ENCODE assay signal across 16 cellular contexts in genomic region chr14:68475802-68476201, GRCh38.
DNase-seq lines count a peak whose midpoint lies in the region; ATAC-seq and TF ChIP-seq lines count a peak whose summit lies in the region.
"Had no signal": no experiment of that assay in that cellular context is flagged by ENCODE, and none has a peak within 500 bp of the region (broad histone marks: within the 10 kb centered on the region; RNA-seq: fewer than 3 reads in every experiment).

No MANE protein-coding gene starts in this region.

- no peaks in the 10 kb centered on the region for H3K27me3 ChIP-seq in BLaER1
- no peaks in the 10 kb centered on the region for H3K27me3 ChIP-seq in Peyer's patch
- H3K27me3 ChIP-seq in sigmoid colon: no peaks in the 10 kb centered on the region

- peak; percentile 57 for ATAC-seq in left lobe of liver
- no peak for ATAC-seq in effector memory CD8-positive, alpha-beta T cell (replicated peaks)
- ATAC-seq in HG02571 (IDR thresholded peaks at IDR 0.05; ENCODE audit: unreplicated experiment): no peak
- ATAC-seq in HG02970 (IDR thresholded peaks at IDR 0.05; ENCODE audit: low FRiP score, unreplicated experiment): no peak

- H3K9ac ChIP-seq in BLaER1: peak overlapping the region; percentile 81; the same call in 1 of the 2 replicates

- DNase-seq in Peyer's patch (no peak), left lobe of liver (ENCODE audit: low spot score) (no peak), sigmoid colon (no peak), GM19238 (ENCODE audit: insufficient read length, low spot score) (no peak)
- DNase-seq in effector memory CD8-positive, alpha-beta T cell: no peak
- DNase-seq: activated CD4-positive, CD25-positive, alpha-beta regulatory T cell treated with anti-CD3 and anti-CD28 coated beads, Interleukin-2, amount 50 U/mL, for 72 hours; Kasumi-1; naive thymus-derived CD4-positive, alpha-beta T cell; NCI-H1694 treated with DMSO at 0.1 percent for 48 hours; NCI-H510A treated with DMSO at 0.1 percent for 48 hours; stimulated activated naive CD4-positive, alpha-beta T cell treated with Interleukin-2 at 50 U/mL for 16 hours; T-helper 2 cell had no signal

- TF ChIP-seq EP300 in sigmoid colon (IDR thresholded peaks at IDR 0.05): no peak

- H3K27ac Mint-ChIP-seq in effector memory CD8-positive, alpha-beta T cell: no peak overlapping the region

- H3K27me3 Mint-ChIP-seq in effector memory CD8-positive, alpha-beta T cell: no peaks in the 10 kb centered on the region

- TF ChIP-seq POLR2A in Peyer's patch (IDR thresholded peaks at IDR 0.05): no peak
- TF ChIP-seq POLR2A in sigmoid colon (IDR thresholded peaks at IDR 0.05): no peak

- intact Hi-C loops in sigmoid colon (cut with DNase I): no loop called here

- H3K4me3 Mint-ChIP-seq in effector memory CD8-positive, alpha-beta T cell: no peak overlapping the region
- H3K4me3 Mint-ChIP-seq: naive thymus-derived CD4-positive, alpha-beta T cell had no signal

- H3K4me1 ChIP-seq in BLaER1: peaks cover 89% of the 10 kb centered on the region
- peaks cover 0 to 9% (median 2%) of the 10 kb centered on the region in 4 donors for H3K4me1 ChIP-seq in Peyer's patch
- H3K4me1 ChIP-seq in sigmoid colon: peaks cover 0 to 25% (median 13%) of the 10 kb centered on the region in 4 donors

- peak overlapping the region; percentile 86 for H3K4me2 ChIP-seq in BLaER1

- no peaks in the 10 kb centered on the region for H3K36me3 Mint-ChIP-seq in effector memory CD8-positive, alpha-beta T cell (ENCODE audit: insufficient read depth)

- TF ChIP-seq CTCF in Peyer's patch (IDR thresholded peaks at IDR 0.05) (no peak), sigmoid colon (IDR thresholded peaks at IDR 0.05) (no peak)

- H3K36me3 ChIP-seq in BLaER1 (no peaks in the 10 kb centered on the region), Peyer's patch (no peaks in the 10 kb centered on the region), sigmoid colon (no peaks in the 10 kb centered on the region)

- no peaks in the 10 kb centered on the region for H4K20me1 ChIP-seq in BLaER1

- H3K4me1 Mint-ChIP-seq in effector memory CD8-positive, alpha-beta T cell (ENCODE audit: low read depth in 2 of 2): peaks cover 0 to 3% of the 10 kb centered on the region in 2 donors

- no peaks in the 10 kb centered on the region for H3K9me3 Mint-ChIP-seq in effector memory CD8-positive, alpha-beta T cell
- H3K9me3 Mint-ChIP-seq: naive thymus-derived CD4-positive, alpha-beta T cell had no signal

- H3K9me3 ChIP-seq in BLaER1 (no peaks in the 10 kb centered on the region), Peyer's patch (no peaks in the 10 kb centered on the region), sigmoid colon (no peaks in the 10 kb centered on the region)

- H3K4me3 ChIP-seq in BLaER1 (no peak overlapping the region), Peyer's patch (no peak overlapping the region), sigmoid colon (no peak overlapping the region)

- peak overlapping the region; percentile 97 for H3K27ac ChIP-seq in BLaER1
- H3K27ac ChIP-seq in Peyer's patch: peak overlapping the region in 3 of 4 donors; percentile 44 to 80 (median 68)
- peak overlapping the region in 3 of 4 donors; percentile 49 to 70 (median 64) for H3K27ac ChIP-seq in sigmoid colon
- H3K27ac ChIP-seq: HL-60 had no signal
